ENCODE assay signal across 14 cellular contexts in the genomic region with DNA sequence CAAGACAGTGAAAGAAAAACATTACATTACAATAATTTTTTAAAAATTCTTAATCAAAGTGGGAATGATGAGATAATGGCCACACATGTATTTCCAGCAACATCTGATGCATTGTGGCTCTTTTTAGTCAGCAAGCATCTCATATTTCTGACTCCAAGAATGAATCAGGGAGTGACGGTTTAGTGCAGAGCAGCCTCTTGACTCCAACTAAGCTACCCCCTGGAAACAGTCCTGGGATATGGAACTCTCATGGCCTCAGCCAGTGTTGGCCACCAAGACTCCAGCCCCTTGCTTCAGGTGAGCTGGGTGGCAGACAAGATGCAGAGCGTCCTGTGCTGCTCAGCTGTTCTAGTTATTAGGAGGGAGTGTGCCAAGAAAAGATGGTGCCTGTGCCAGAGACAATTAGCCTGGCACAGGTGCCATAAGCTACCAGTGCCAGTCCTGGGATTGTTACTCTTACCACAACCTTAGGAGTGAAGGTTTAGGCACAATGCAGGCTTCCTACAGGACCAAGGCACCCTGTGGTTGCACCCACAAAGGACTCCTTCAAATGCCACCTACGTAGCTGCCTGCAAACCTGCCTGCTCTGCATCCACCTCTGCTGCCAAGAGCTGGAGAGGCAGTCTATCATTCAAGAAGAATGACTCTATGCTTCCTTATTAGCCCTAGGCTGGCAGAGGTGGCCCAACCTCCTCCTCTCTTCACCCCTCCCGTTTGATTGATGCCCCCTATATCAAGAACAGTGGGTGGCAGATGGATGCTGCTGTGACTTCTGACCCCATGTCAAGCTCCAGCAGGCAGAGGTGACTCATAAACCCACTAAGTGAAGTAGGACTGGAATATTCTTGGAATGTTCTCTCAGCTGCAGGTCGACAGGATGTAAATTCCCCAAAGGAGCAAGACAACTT.
A peak's percentile ranks its signal among the peaks of the same experiment; 100 is the strongest.
DNase-seq lines count a peak whose midpoint lies in the region; ATAC-seq lines count a peak whose summit lies in the region.
"Had no signal": no experiment of that assay in that cellular context is flagged by ENCODE, and none has a peak within 500 bp of the region (broad histone marks: within the 10 kb centered on the region; RNA-seq: fewer than 3 reads in every experiment).

No MANE protein-coding gene starts in this region.

- H3K9me3 Mint-ChIP-seq in activated naive CD4-positive, alpha-beta T cell treated with anti-CD3 and anti-CD28 coated beads, Interleukin-2, amount 10 ng/mL, durations not matched to agents 7 days and 5 days: peaks cover 3% of the 10 kb centered on the region
- no peaks in the 10 kb centered on the region for H3K9me3 Mint-ChIP-seq in T-helper 2 cell treated with Interferon-gamma antibody and Interleukin-4, amounts not matched to agents 5 μg/mL and 100 μg/mL, for 36 hours
- H3K9me3 Mint-ChIP-seq: CD4-positive, alpha-beta T cell had no signal

- H3K27me3 Mint-ChIP-seq in activated naive CD4-positive, alpha-beta T cell treated with anti-CD3 and anti-CD28 coated beads, Interleukin-2, amount 10 ng/mL, durations not matched to agents 7 days and 5 days: no peaks in the 10 kb centered on the region
- no peaks in the 10 kb centered on the region for H3K27me3 Mint-ChIP-seq in T-helper 2 cell treated with Interferon-gamma antibody and Interleukin-4, amounts not matched to agents 5 μg/mL and 100 μg/mL, for 36 hours (ENCODE audit: low read depth)
- H3K27me3 Mint-ChIP-seq: CD4-positive, alpha-beta T cell had no signal

- H3K4me1 Mint-ChIP-seq in activated naive CD4-positive, alpha-beta T cell treated with anti-CD3 and anti-CD28 coated beads, Interleukin-2, amount 10 ng/mL, durations not matched to agents 7 days and 5 days: no peaks in the 10 kb centered on the region
- no peaks in the 10 kb centered on the region for H3K4me1 Mint-ChIP-seq in T-helper 2 cell treated with Interferon-gamma antibody and Interleukin-4, amounts not matched to agents 5 μg/mL and 100 μg/mL, for 36 hours (ENCODE audit: low read depth)
- H3K4me1 Mint-ChIP-seq: neural crest cell, WTC11 had no signal

- no peak overlapping the region for H3K4me3 Mint-ChIP-seq in activated naive CD4-positive, alpha-beta T cell treated with anti-CD3 and anti-CD28 coated beads, Interleukin-2, amount 10 ng/mL, durations not matched to agents 7 days and 5 days
- H3K4me3 Mint-ChIP-seq in T-helper 2 cell treated with Interferon-gamma antibody and Interleukin-4, amounts not matched to agents 5 μg/mL and 100 μg/mL, for 36 hours: no peak overlapping the region
- H3K4me3 Mint-ChIP-seq: CD4-positive, alpha-beta T cell; neural crest cell; WTC11 had no signal

- CTCF ChIA-PET in activated naive CD4-positive, alpha-beta T cell treated with anti-CD3 and anti-CD28 coated beads, Interleukin-2, amount 10 ng/mL, durations not matched to agents 7 days and 5 days (lab: Charles Lee): interaction anchor here (0.9 kb wide), 1 partner anchor 28 kb away, joined by 3 read pairs; no protein-coding TSS in a partner anchor

- no peaks in the 10 kb centered on the region for H3K36me3 Mint-ChIP-seq in activated naive CD4-positive, alpha-beta T cell treated with anti-CD3 and anti-CD28 coated beads, Interleukin-2, amount 10 ng/mL, durations not matched to agents 7 days and 5 days
- H3K36me3 Mint-ChIP-seq in T-helper 2 cell treated with Interferon-gamma antibody and Interleukin-4, amounts not matched to agents 5 μg/mL and 100 μg/mL, for 36 hours (ENCODE audit: low read depth): no peaks in the 10 kb centered on the region

- no peak overlapping the region for H3K27ac Mint-ChIP-seq in activated naive CD4-positive, alpha-beta T cell treated with anti-CD3 and anti-CD28 coated beads, Interleukin-2, amount 10 ng/mL, durations not matched to agents 7 days and 5 days
- H3K27ac Mint-ChIP-seq in T-helper 2 cell treated with Interferon-gamma antibody and Interleukin-4, amounts not matched to agents 5 μg/mL and 100 μg/mL, for 36 hours: no peak overlapping the region
- H3K27ac Mint-ChIP-seq: CD4-positive, alpha-beta T cell; WTC11 had no signal

- DNase-seq in EL (peak; percentile 71), NCI-H226 (peak; percentile 81), cerebellar cortex (ENCODE audit: low spot score) (peak; percentile 68), left kidney (ENCODE audit: low read depth, low spot score) (peak; percentile 18)
- DNase-seq in activated naive CD4-positive, alpha-beta T cell treated with anti-CD3 and anti-CD28 coated beads, Interleukin-2, amount 10 ng/mL, durations not matched to agents 7 days and 5 days: no peak
- DNase-seq in T-helper 2 cell treated with Interferon-gamma antibody and Interleukin-4, amounts not matched to agents 5 μg/mL and 100 μg/mL, for 36 hours (ENCODE audit: low spot score): no peak
- no peak for DNase-seq in activated CD8-positive, alpha-beta memory T cell treated with anti-CD3 and anti-CD28 coated beads for 24 hours
- DNase-seq: aorta; CD4-positive, alpha-beta T cell; esophagus squamous epithelium; Karpas-422 had no signal

- no peak for ATAC-seq in HG02623 (IDR thresholded peaks at IDR 0.05; ENCODE audit: unreplicated experiment)
- ATAC-seq: WTC11 had no signal

Comparison
In these comparisons a context has a peak if more than half of its experiments do, and no peak if none do; other contexts are left out.
1. DNase-seq: peak in EL (single experiment), NCI-H226 (single experiment), cerebellar cortex (single experiment) and left kidney (single experiment); none in activated naive CD4-positive, alpha-beta T cell treated with anti-CD3 and anti-CD28 coated beads, Interleukin-2, amount 10 ng/mL, durations not matched to agents 7 days and 5 days (single experiment), T-helper 2 cell treated with Interferon-gamma antibody and Interleukin-4, amounts not matched to agents 5 μg/mL and 100 μg/mL, for 36 hours (single experiment) and activated CD8-positive, alpha-beta memory T cell treated with anti-CD3 and anti-CD28 coated beads for 24 hours (single experiment).